11 cellular contexts compared by ENCODE assay signal in genomic region chr3:141275032-141275422, GRCh38. TPM values are rescaled to one million over a fixed set of nuclear protein-coding genes. Genes with fewer than 3 reads are reported as not detected.
DNase-seq lines count a peak whose midpoint lies in the region; ATAC-seq and TF ChIP-seq lines count a peak whose summit lies in the region.
"Had no signal": no experiment of that assay in that cellular context is flagged by ENCODE, and none has a peak within 500 bp of the region (broad histone marks: within the 10 kb centered on the region; RNA-seq: fewer than 3 reads in every experiment).

No MANE protein-coding gene starts in this region.

- H3K4me2 ChIP-seq in Loucy (ENCODE audit: low read depth, low read length, poor library complexity, severe bottlenecking): peak overlapping the region; percentile 4
- peak overlapping the region; percentile 49 for H3K4me2 ChIP-seq in mammary epithelial cell (ENCODE audit: insufficient read depth, low read depth, low read length)
- H3K4me2 ChIP-seq: GM23338 had no signal

- no peaks in the 10 kb centered on the region for H3K9me3 ChIP-seq in Loucy (ENCODE audit: insufficient read depth, low read depth, low read length)
- H3K9me3 ChIP-seq in mammary epithelial cell (replicated peaks; ENCODE audit: insufficient read depth, low read length): no peaks in the 10 kb centered on the region
- H3K9me3 ChIP-seq in Peyer's patch: no peaks in the 10 kb centered on the region

- peaks cover 30% of the 10 kb centered on the region for H3K4me1 Mint-ChIP-seq in activated naive CD8-positive, alpha-beta T cell (ENCODE audit: low read depth)
- H3K4me1 Mint-ChIP-seq in activated naive CD8-positive, alpha-beta T cell treated with anti-CD3 and anti-CD28 coated beads for 36 hours: peaks cover 31% of the 10 kb centered on the region
- H3K4me1 Mint-ChIP-seq: GM23338 had no signal

- H3K27me3 Mint-ChIP-seq in activated naive CD8-positive, alpha-beta T cell: no peaks in the 10 kb centered on the region
- no peaks in the 10 kb centered on the region for H3K27me3 Mint-ChIP-seq in activated naive CD8-positive, alpha-beta T cell treated with anti-CD3 and anti-CD28 coated beads for 36 hours

- H3K36me3 ChIP-seq in Loucy (ENCODE audit: insufficient read depth, low read length) (peaks cover 20% of the 10 kb centered on the region; the same call in 1 of the 2 replicates), mammary epithelial cell (ENCODE audit: insufficient read depth, low read length) (no peaks in the 10 kb centered on the region), Peyer's patch (no peaks in the 10 kb centered on the region)

- H3K4me3 ChIP-seq in Loucy (ENCODE audit: low read length, poor library complexity, severe bottlenecking) (peak overlapping the region; percentile 7), mammary epithelial cell (replicated peaks in 1 of 3; ENCODE audit: insufficient read depth in 1 of 3, low read depth in 2 of 3, low read length in 3 of 3) (no peak overlapping the region), Peyer's patch (no peak overlapping the region)
- H3K4me3 ChIP-seq: GM23338, lung had no signal

- TF ChIP-seq CTCF in Loucy (conservative IDR thresholded peaks at IDR 0.05; ENCODE audit: low read length) (no peak), mammary epithelial cell (conservative IDR thresholded peaks at IDR 0.05 in 1 of 2, IDR thresholded peaks at IDR 0.05 in 1 of 2; ENCODE audit: extremely low read depth in 1 of 2, insufficient read depth in 1 of 2, low read depth in 1 of 2, low read length in 2 of 2) (no peak), Peyer's patch (IDR thresholded peaks at IDR 0.05) (no peak)

- H3K9ac ChIP-seq in Loucy (ENCODE audit: low read depth, low read length, poor library complexity, severe bottlenecking) (no peak overlapping the region), mammary epithelial cell (ENCODE audit: insufficient read depth, low read length) (no peak overlapping the region)

- no peaks in the 10 kb centered on the region for H3K79me2 ChIP-seq in Loucy (ENCODE audit: insufficient read depth, low read length)
- H3K79me2 ChIP-seq in mammary epithelial cell (ENCODE audit: insufficient read depth, low read length): no peaks in the 10 kb centered on the region

- 64% methylated on average over 1 of the region's 1 CpG for WGBS in mammary epithelial cell (ENCODE audit: low coverage, missing lambda C conversion rate)

- H3K27ac ChIP-seq in mammary epithelial cell (ENCODE audit: insufficient read depth, low read depth, low read length) (peak overlapping the region; percentile 50), Peyer's patch (no peak overlapping the region)

- H3K4me3 Mint-ChIP-seq in activated naive CD8-positive, alpha-beta T cell: peak overlapping the region; percentile 30
- H3K4me3 Mint-ChIP-seq in activated naive CD8-positive, alpha-beta T cell treated with anti-CD3 and anti-CD28 coated beads for 36 hours: no peak overlapping the region
- H3K4me3 Mint-ChIP-seq: GM23338 had no signal

- H3K27me3 ChIP-seq in Loucy (ENCODE audit: insufficient read depth, low read length, poor library complexity, severe bottlenecking) (no peaks in the 10 kb centered on the region), mammary epithelial cell (ENCODE audit: insufficient read depth, low read length) (no peaks in the 10 kb centered on the region), Peyer's patch (no peaks in the 10 kb centered on the region)

- BruUV-seq in mammary epithelial cell (replicated peaks; lab: Mats Ljungman, UMichigan): no TSS peak

- no peaks in the 10 kb centered on the region for H4K20me1 ChIP-seq in Loucy (ENCODE audit: insufficient read depth, low read length, poor library complexity, severe bottlenecking)
- H4K20me1 ChIP-seq in mammary epithelial cell (ENCODE audit: insufficient read depth, low read length): no peaks in the 10 kb centered on the region

- peak overlapping the region; percentile 55 for H3K27ac Mint-ChIP-seq in activated naive CD8-positive, alpha-beta T cell
- H3K27ac Mint-ChIP-seq in activated naive CD8-positive, alpha-beta T cell treated with anti-CD3 and anti-CD28 coated beads for 36 hours: no peak overlapping the region
- H3K27ac Mint-ChIP-seq: GM23338 had no signal

- H3K4me1 ChIP-seq in Loucy (ENCODE audit: insufficient read depth, low read length, poor library complexity, severe bottlenecking) (peaks cover 27% of the 10 kb centered on the region), mammary epithelial cell (ENCODE audit: insufficient read depth, low read length) (peaks cover 34% of the 10 kb centered on the region), Peyer's patch (peaks cover 0 to 4% (median 0%) of the 10 kb centered on the region in 4 donors)

- no peaks in the 10 kb centered on the region for H3K9me2 ChIP-seq in Loucy (replicated peaks; ENCODE audit: low read depth, low read length)

- dilution Hi-C loops in mammary epithelial cell (cut with HindIII; ENCODE audit: low sequenced_read_pairs): no loop called here

- peak; percentile 95 for ATAC-seq in stimulated activated naive CD8-positive, alpha-beta T cell treated with anti-CD3 and anti-CD28 coated beads, Interleukin-15, Interleukin-2, amounts not matched to agents 100 U/mL and 50 U/mL, for 24 hours
- ATAC-seq in GM19452 (IDR thresholded peaks at IDR 0.05; ENCODE audit: unreplicated experiment): no peak
- ATAC-seq: GM23338 had no signal

- TF ChIP-seq POLR2A in Peyer's patch (IDR thresholded peaks at IDR 0.05): no peak

- CTCF ChIA-PET in mammary epithelial cell (lab: Charles Lee; ENCODE audit: low non-redundant PET): no interaction called here

- intact Hi-C loops in mammary epithelial cell (cut with micrococcal nuclease): no loop called here

- H3K9me3 Mint-ChIP-seq in activated naive CD8-positive, alpha-beta T cell (ENCODE audit: low read depth): no peaks in the 10 kb centered on the region
- H3K9me3 Mint-ChIP-seq in activated naive CD8-positive, alpha-beta T cell treated with anti-CD3 and anti-CD28 coated beads for 36 hours: no peaks in the 10 kb centered on the region
- H3K9me3 Mint-ChIP-seq: GM23338 had no signal

- H3K36me3 Mint-ChIP-seq in activated naive CD8-positive, alpha-beta T cell: peaks cover 4% of the 10 kb centered on the region
- peaks cover 3% of the 10 kb centered on the region for H3K36me3 Mint-ChIP-seq in activated naive CD8-positive, alpha-beta T cell treated with anti-CD3 and anti-CD28 coated beads for 36 hours

- H3F3A ChIP-seq in Loucy (ENCODE audit: low read depth): no peaks in the 10 kb centered on the region

- no peak overlapping the region for H2AFZ ChIP-seq in Loucy (ENCODE audit: low read length)
- peak overlapping the region; percentile 20 for H2AFZ ChIP-seq in mammary epithelial cell (ENCODE audit: low read depth, low read length)
- H2AFZ ChIP-seq: GM23338 had no signal

- no peak for DNase-seq in activated naive CD8-positive, alpha-beta T cell treated with anti-CD3 and anti-CD28 coated beads for 36 hours
- DNase-seq in mammary epithelial cell (peak; percentile 91), HuH-7 (ENCODE audit: low spot score) (no peak), Peyer's patch (no peak)
- DNase-seq in stimulated activated naive CD8-positive, alpha-beta T cell treated with anti-CD3 and anti-CD28 coated beads, Interleukin-15, Interleukin-2, amounts not matched to agents 100 U/mL and 50 U/mL, for 24 hours: no peak
- DNase-seq: NCI-H1105 had no signal

- in situ Hi-C loops in mammary epithelial cell (cut with MboI; ENCODE audit: low sequenced_read_pairs in 2 of 2): no loop called here

RNA-seq across cellular contexts. Expression of gene PXYLP1, which starts 43.4 kb away (rescaled TPM):
- total RNA-seq in activated naive CD8-positive, alpha-beta T cell treated with anti-CD3 and anti-CD28 coated beads for 36 hours: 10 to 100 TPM in 1 of 2 experiments, 1 to 10 TPM in 1; 9.9 to 10.5 TPM
- total RNA-seq in mammary epithelial cell (1 to 10 TPM; 2.5 to 6.3 TPM), Peyer's patch (10 to 100 TPM in 3 of 4 donors, 1 to 10 TPM in 1; 8.6 to 34.0 (median 19.8) TPM)
- 3.3 TPM for polyA plus RNA-seq in mammary epithelial cell
- polyA minus RNA-seq in mammary epithelial cell: 10.2 TPM
